Comparison of ENCODE assay signal across 19 cellular contexts in the genomic region with DNA sequence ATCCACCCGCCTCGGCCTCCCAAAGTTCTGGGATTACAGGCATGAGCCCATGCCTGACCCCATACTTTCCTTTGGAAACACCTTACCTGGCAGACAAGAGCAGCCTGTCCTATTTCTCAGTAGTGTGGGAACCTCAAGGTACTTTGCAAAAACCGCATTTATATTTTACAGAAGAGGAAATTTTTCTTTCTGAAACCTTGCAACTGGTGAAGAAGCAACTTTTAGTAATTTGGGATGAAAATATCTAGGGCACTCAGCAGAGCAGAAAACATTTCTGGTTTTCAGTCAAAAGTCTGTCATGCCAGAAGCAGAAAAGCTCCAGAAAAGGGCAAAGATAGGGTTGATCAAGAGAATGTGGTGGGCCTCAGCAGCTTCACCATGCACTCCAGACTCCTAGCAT.
"Had no signal": no experiment of that assay in that cellular context is flagged by ENCODE, and none has a peak within 500 bp of the region (broad histone marks: within the 10 kb centered on the region; RNA-seq: fewer than 3 reads in every experiment).

No MANE protein-coding gene starts in this region.

- H3K36me3 ChIP-seq: brain microvascular endothelial cell, neural progenitor cell, ovary, sigmoid colon, thoracic aorta had no signal

- H3K4me2 ChIP-seq: neural progenitor cell had no signal

- H3K4me3 ChIP-seq: neural progenitor cell, ovary, sigmoid colon, stomach, thoracic aorta had no signal

- H3K4me1 ChIP-seq: neural progenitor cell, sigmoid colon, stomach had no signal

- H3K9me3 ChIP-seq: ovary had no signal

- H3K9ac ChIP-seq: neural progenitor cell had no signal

- H3K9me3 Mint-ChIP-seq: central memory CD8-positive, alpha-beta T cell had no signal

- H3K27ac Mint-ChIP-seq: activated CD4-positive, alpha-beta memory T cell treated with anti-CD3 and anti-CD28 coated beads, Interleukin-2, amount 10 ng/mL, durations not matched to agents 7 days and 5 days; activated naive CD4-positive, alpha-beta T cell treated with anti-CD3 and anti-CD28 coated beads, Interleukin-2, amount 50 U/mL, for 72 hours; neural progenitor cell had no signal

- H3K27ac ChIP-seq: brain microvascular endothelial cell, neural progenitor cell, ovary, sigmoid colon, stomach, thoracic aorta had no signal

- ATAC-seq: activated naive CD4-positive, alpha-beta T cell treated with anti-CD3 and anti-CD28 coated beads, Interleukin-2, amount 50 U/mL, for 72 hours; activated T-cell treated with anti-CD3 and anti-CD28 coated beads, Interleukin-2, amount 50 U/mL, for 4 hours had no signal

- DNase-seq: activated CD4-positive, alpha-beta memory T cell treated with anti-CD3 and anti-CD28 coated beads, Interleukin-2, amount 10 ng/mL, durations not matched to agents 7 days and 5 days; activated CD4-positive, alpha-beta T cell treated with anti-CD3 and anti-CD28 coated beads for 4 hours; activated effector memory CD4-positive, alpha-beta T cell treated with Interleukin-2 at 50 U/mL for 16 hours; activated T-cell treated with anti-CD3 and anti-CD28 coated beads, Interleukin-2, amount 50 U/mL, for 4 hours; amygdala; brain microvascular endothelial cell; cortex of kidney; effector CD4-positive, alpha-beta T cell; foreskin fibroblast; midbrain; ovary; sigmoid colon; stomach; T-helper 2 cell had no signal

- H3K4me3 Mint-ChIP-seq: activated CD4-positive, alpha-beta memory T cell treated with anti-CD3 and anti-CD28 coated beads, Interleukin-2, amount 10 ng/mL, durations not matched to agents 7 days and 5 days; activated T-cell treated with anti-CD3 and anti-CD28 coated beads, Interleukin-2, amount 50 U/mL, for 4 hours; central memory CD8-positive, alpha-beta T cell; neural progenitor cell had no signal

- H2AFZ ChIP-seq: neural progenitor cell had no signal

- H3K27me3 ChIP-seq: brain microvascular endothelial cell, neural progenitor cell, ovary, sigmoid colon, spleen, stomach had no signal

- H3K27me3 Mint-ChIP-seq: activated CD4-positive, alpha-beta memory T cell treated with anti-CD3 and anti-CD28 coated beads, Interleukin-2, amount 10 ng/mL, durations not matched to agents 7 days and 5 days; central memory CD8-positive, alpha-beta T cell had no signal
